ENCODE assay signal across 24 cellular contexts in genomic region chr20:9611921-9612320, GRCh38.
A peak's percentile ranks its signal among the peaks of the same experiment; 100 is the strongest.
DNase-seq lines count a peak whose midpoint lies in the region; ATAC-seq and TF ChIP-seq lines count a peak whose summit lies in the region.
"Had no signal": no experiment of that assay in that cellular context is flagged by ENCODE, and none has a peak within 500 bp of the region (broad histone marks: within the 10 kb centered on the region; RNA-seq: fewer than 3 reads in every experiment).

No MANE protein-coding gene starts in this region.

- no peaks in the 10 kb centered on the region for H3K27me3 ChIP-seq in right cardiac atrium (ENCODE audit: control insufficient read depth, insufficient read depth)
- H3K27me3 ChIP-seq: BE2C, BLaER1 had no signal

- intact Hi-C loops in right cardiac atrium (cut with DNase I) (loop anchor here in 3 of 4 donors (2.0 to 10.0 kb wide), 4 partner anchors 203 to 813 kb away; no protein-coding TSS in a partner anchor), left cardiac atrium (cut with DNase I) (loop anchor here (5.0 to 10.0 kb wide), 3 partner anchors 200 to 1933 kb away; no protein-coding TSS in a partner anchor)

- H3K27me3 Mint-ChIP-seq in neural crest cell (ENCODE audit: low read depth) (no peaks in the 10 kb centered on the region), osteocyte (ENCODE audit: unreplicated experiment) (peaks cover 15% of the 10 kb centered on the region)

- no peak overlapping the region for H3K4me3 ChIP-seq in right cardiac atrium (ENCODE audit: low read length)
- H3K4me3 ChIP-seq: BLaER1, GM12878 had no signal

- H3K27ac Mint-ChIP-seq in neural crest cell (ENCODE audit: unreplicated experiment) (peak overlapping the region; percentile 95), osteocyte (ENCODE audit: unreplicated experiment) (no peak overlapping the region)
- H3K27ac Mint-ChIP-seq: CD14-positive monocyte; CD4-positive, alpha-beta memory T cell; CD8-positive, alpha-beta memory T cell had no signal

- no peaks in the 10 kb centered on the region for H3K4me1 ChIP-seq in right cardiac atrium (ENCODE audit: control insufficient read depth, insufficient read depth, low read length)

- DNase-seq in right cardiac atrium, result peak in 2 of 3 donors; percentile 18 to 47
- no peak for DNase-seq in left cardiac atrium
- DNase-seq in neural crest cell (ENCODE audit: low read depth, low spot score), result no peak
- peak; percentile 71 for DNase-seq in osteocyte (ENCODE audit: extremely low spot score, unreplicated experiment)
- DNase-seq in activated CD4-positive, alpha-beta T cell treated with anti-CD3 and anti-CD28 coated beads for 4 hours, result no peak
- DNase-seq: 8988T; ACHN; BE2C; C1 segment of cervical spinal cord; CD4-positive, alpha-beta memory T cell; CD4-positive, CD25-positive, alpha-beta regulatory T cell; CD8-positive, alpha-beta memory T cell; COR-L47; DMS 273 treated with DMSO at 0.1 percent for 48 hours; DMS153; DMS53; DMS79; DND-41; EL; GDM1 had no signal

- peaks cover 5% of the 10 kb centered on the region for H3K4me1 Mint-ChIP-seq in neural crest cell
- peaks cover 6% of the 10 kb centered on the region for H3K4me1 Mint-ChIP-seq in osteocyte (ENCODE audit: unreplicated experiment)
- H3K4me1 Mint-ChIP-seq: CD4-positive, alpha-beta memory T cell; CD4-positive, CD25-positive, alpha-beta regulatory T cell; CD8-positive, alpha-beta memory T cell had no signal

- ATAC-seq in right cardiac atrium, result no peak
- ATAC-seq in left cardiac atrium, result no peak
- ATAC-seq in HG02885 (IDR thresholded peaks at IDR 0.05; ENCODE audit: poor library complexity, unreplicated experiment), result no peak
- ATAC-seq: GM12878 had no signal

- H3K4me3 Mint-ChIP-seq in neural crest cell (no peak overlapping the region), osteocyte (ENCODE audit: unreplicated experiment) (no peak overlapping the region)
- H3K4me3 Mint-ChIP-seq: CD4-positive, alpha-beta memory T cell; CD4-positive, CD25-positive, alpha-beta regulatory T cell; CD8-positive, alpha-beta memory T cell had no signal

- H3K9me3 Mint-ChIP-seq in neural crest cell (no peaks in the 10 kb centered on the region), osteocyte (ENCODE audit: unreplicated experiment) (no peaks in the 10 kb centered on the region)
- H3K9me3 Mint-ChIP-seq: CD4-positive, alpha-beta memory T cell; CD8-positive, alpha-beta memory T cell had no signal

- H3K9me3 ChIP-seq in right cardiac atrium (ENCODE audit: control insufficient read depth, low read length), result no peaks in the 10 kb centered on the region
- H3K9me3 ChIP-seq: BE2C, BLaER1 had no signal

- 87% methylated on average over 9 of the region's 9 CpGs for WGBS in right cardiac atrium

- H3K27ac ChIP-seq in right cardiac atrium (ENCODE audit: low read length), result no peak overlapping the region
- H3K27ac ChIP-seq: BLaER1 had no signal

- TF ChIP-seq CTCF in neural crest cell (conservative IDR thresholded peaks at IDR 0.05) (no peak), osteocyte (IDR thresholded peaks at IDR 0.05) (no peak)

- H3K36me3 Mint-ChIP-seq in neural crest cell (ENCODE audit: low read depth) (no peaks in the 10 kb centered on the region), osteocyte (ENCODE audit: unreplicated experiment) (no peaks in the 10 kb centered on the region)
- H3K36me3 Mint-ChIP-seq: CD14-positive monocyte; CD4-positive, alpha-beta memory T cell; CD4-positive, CD25-positive, alpha-beta regulatory T cell; CD8-positive, alpha-beta memory T cell had no signal

Comparison
In these comparisons a context has a peak if more than half of its experiments do, and no peak if none do; other contexts are left out.
1. DNase-seq: peak in right cardiac atrium (2 of 3) and osteocyte (single experiment); none in left cardiac atrium (single experiment), neural crest cell (single experiment) and activated CD4-positive, alpha-beta T cell treated with anti-CD3 and anti-CD28 coated beads for 4 hours (0 of 2).